10 cellular contexts compared by ENCODE assay signal in genomic region chr11:75380716-75381420, GRCh38. TPM values are rescaled to one million over a fixed set of nuclear protein-coding genes. Genes with fewer than 3 reads are reported as not detected.
DNase-seq lines count a peak whose midpoint lies in the region; ATAC-seq and TF ChIP-seq lines count a peak whose summit lies in the region.
"Had no signal": no experiment of that assay in that cellular context is flagged by ENCODE, and none has a peak within 500 bp of the region (broad histone marks: within the 10 kb centered on the region; RNA-seq: fewer than 3 reads in every experiment).

No MANE protein-coding gene starts in this region.

- no peaks in the 10 kb centered on the region for H4K20me1 ChIP-seq in OCI-LY3 (ENCODE audit: insufficient read depth, low read length)
- no peaks in the 10 kb centered on the region for H4K20me1 ChIP-seq in neural progenitor cell (ENCODE audit: low read depth)

- no peak for TF ChIP-seq POLR2A in gastrocnemius medialis (IDR thresholded peaks at IDR 0.05)

- TF ChIP-seq CTCF in OCI-LY3 (IDR thresholded peaks at IDR 0.05; ENCODE audit: low read depth, low read length) = no peak
- TF ChIP-seq CTCF in foreskin keratinocyte (conservative IDR thresholded peaks at IDR 0.05) = no peak
- no peak for TF ChIP-seq CTCF in neural progenitor cell (IDR thresholded peaks at IDR 0.05)
- TF ChIP-seq CTCF in gastrocnemius medialis (IDR thresholded peaks at IDR 0.05 in 4 of 5, conservative IDR thresholded peaks at IDR 0.05 in 1 of 5) = no peak

- no peak overlapping the region for H3K27ac Mint-ChIP-seq in neural progenitor cell

- H3K27ac ChIP-seq in OCI-LY3 (ENCODE audit: low read length) (no peak overlapping the region), foreskin keratinocyte (no peak overlapping the region), neural progenitor cell (no peak overlapping the region), gastrocnemius medialis (no peak overlapping the region)

- no peaks in the 10 kb centered on the region for H3K36me3 Mint-ChIP-seq in neural progenitor cell

- no peak overlapping the region for H3K4me2 ChIP-seq in OCI-LY3 (ENCODE audit: low read length)
- no peak overlapping the region for H3K4me2 ChIP-seq in neural progenitor cell

- H3K4me1 ChIP-seq in OCI-LY3 (ENCODE audit: low read length) = 0 out of 2 replicates have a peak, but pooled peaks cover 3% of the 10 kb centered on the region
- no peaks in the 10 kb centered on the region for H3K4me1 ChIP-seq in foreskin keratinocyte
- H3K4me1 ChIP-seq in neural progenitor cell = no peaks in the 10 kb centered on the region
- no peaks in the 10 kb centered on the region for H3K4me1 ChIP-seq in gastrocnemius medialis

- H2AFZ ChIP-seq in OCI-LY3 (ENCODE audit: low read depth, low read length) (peak overlapping the region; percentile 46; the same call in 1 of the 2 replicates), neural progenitor cell (replicated peaks) (peak overlapping the region; percentile 12)

- peaks cover 4% of the 10 kb centered on the region for H3K27me3 Mint-ChIP-seq in neural progenitor cell (ENCODE audit: insufficient read depth, low read depth)

- H3K9me3 Mint-ChIP-seq in neural progenitor cell = no peaks in the 10 kb centered on the region

- H3K79me2 ChIP-seq in OCI-LY3 (ENCODE audit: low read length) = no peaks in the 10 kb centered on the region
- no peaks in the 10 kb centered on the region for H3K79me2 ChIP-seq in neural progenitor cell (ENCODE audit: low read depth)

- H3K4me1 Mint-ChIP-seq in neural progenitor cell = peaks cover 10% of the 10 kb centered on the region

- no peaks in the 10 kb centered on the region for H3F3A ChIP-seq in neural progenitor cell (ENCODE audit: low read depth)

- H3K4me3 ChIP-seq in OCI-LY3 (ENCODE audit: low read length) = no peak overlapping the region
- no peak overlapping the region for H3K4me3 ChIP-seq in neural progenitor cell
- H3K4me3 ChIP-seq in gastrocnemius medialis = no peak overlapping the region

- H3K36me3 ChIP-seq in OCI-LY3 (replicated peaks; ENCODE audit: low read depth, low read length) (no peaks in the 10 kb centered on the region), neural progenitor cell (no peaks in the 10 kb centered on the region), gastrocnemius medialis (no peaks in the 10 kb centered on the region)

- in situ Hi-C loops in gastrocnemius medialis (cut with MboI; ENCODE audit: low sequenced_read_pairs in 4 of 4) = loop anchor here in 3 of 4 donors (5.0 kb wide), 3 partner anchors 54 to 104 kb away; no protein-coding TSS in a partner anchor

- H3K4me3 Mint-ChIP-seq in neural progenitor cell = no peak overlapping the region

- H3K9me3 ChIP-seq in OCI-LY3 (ENCODE audit: insufficient read depth, low read length) = no peaks in the 10 kb centered on the region
- H3K9me3 ChIP-seq in neural progenitor cell (ENCODE audit: low read depth) = no peaks in the 10 kb centered on the region
- H3K9me3 ChIP-seq in gastrocnemius medialis = no peaks in the 10 kb centered on the region

- intact Hi-C loops in gastrocnemius medialis (cut with DNase I; ENCODE audit: low total_unique reads) = no loop called here

- DNase-seq in EH (ENCODE audit: low read depth) (peak; percentile 24), foreskin keratinocyte (peak in 1 of 2 donors; percentile 48), neural progenitor cell (ENCODE audit: low spot score) (no peak), gastrocnemius medialis (no peak), midbrain (lab: John Stamatoyannopoulos, UW) (no peak)
- DNase-seq: glutamatergic neuron, NCI-H187 had no signal

- no peak overlapping the region for H3K9ac ChIP-seq in OCI-LY3 (ENCODE audit: low read length)
- H3K9ac ChIP-seq in neural progenitor cell = no peak overlapping the region

- ATAC-seq in foreskin keratinocyte (peak; percentile 61), gastrocnemius medialis (no peak), HG03378 (IDR thresholded peaks at IDR 0.05; ENCODE audit: unreplicated experiment) (no peak), HG03108 (IDR thresholded peaks at IDR 0.05; ENCODE audit: unreplicated experiment) (no peak)

- H3K27me3 ChIP-seq in OCI-LY3 (ENCODE audit: low read depth, low read length) (no peaks in the 10 kb centered on the region), foreskin keratinocyte (no peaks in the 10 kb centered on the region), neural progenitor cell (no peaks in the 10 kb centered on the region), gastrocnemius medialis (no peaks in the 10 kb centered on the region)

RNA-seq across cellular contexts. Expression of gene RPS3, which starts 18.4 kb away (rescaled TPM):
- total RNA-seq in foreskin keratinocyte (2,535 and 3,000 TPM in 2 replicates), neural progenitor cell (ENCODE audit: low replicate concordance) (1,927 and 1,962 TPM in 2 replicates), gastrocnemius medialis (100 to 1,000 TPM; 572 to 979 (median 746) TPM)
- 4,692 and 4,741 TPM in 2 replicates for polyA plus RNA-seq in foreskin keratinocyte

RNA-seq across cellular contexts. Expression of gene ARRB1, which starts 29.4 kb away (rescaled TPM):
- total RNA-seq in foreskin keratinocyte (1.9 and 3.5 TPM in 2 replicates), neural progenitor cell (ENCODE audit: low replicate concordance) (1.0 and 1.8 TPM in 2 replicates), gastrocnemius medialis (10 to 100 TPM in 1 of 4 donors, 1 to 10 TPM in 3; 4.3 to 11.8 (median 5.4) TPM)
- polyA plus RNA-seq in foreskin keratinocyte = 1.2 and 2.3 TPM in 2 replicates

RNA-seq across cellular contexts. Expression of gene KLHL35, which starts 52.1 kb away (rescaled TPM):
- 0.25 and 0.95 TPM in 2 replicates for total RNA-seq in foreskin keratinocyte
- polyA plus RNA-seq in foreskin keratinocyte = 0.23 and 1.2 TPM in 2 replicates
- 1.2 and 1.5 TPM in 2 replicates for total RNA-seq in neural progenitor cell (ENCODE audit: low replicate concordance)
- 1 to 10 TPM in 2 of 4 donors, under 1 TPM in 1, not detected in 1; 0.53 to 1.8 (median 1.0) TPM for total RNA-seq in gastrocnemius medialis
